In genomic region chr6:47241742-47242482, GRCh38 we compare ENCODE assay signal across 9 cellular contexts.
DNase-seq lines count a peak whose midpoint lies in the region; ATAC-seq and TF ChIP-seq lines count a peak whose summit lies in the region.
"Had no signal": no experiment of that assay in that cellular context is flagged by ENCODE, and none has a peak within 500 bp of the region (broad histone marks: within the 10 kb centered on the region; RNA-seq: fewer than 3 reads in every experiment).

No MANE protein-coding gene starts in this region.

- no peak for DNase-seq in activated CD4-positive, alpha-beta T cell treated with anti-CD3 and anti-CD28 coated beads, Interleukin-2, amount 10 ng/mL, durations not matched to agents 24 days and 14 days
- DNase-seq in activated CD4-positive, alpha-beta T cell treated with anti-CD3 and anti-CD28 coated beads, Interleukin-2, amount 50 U/mL, for 48 hours: no peak
- DNase-seq in RPMI8226 (peak; percentile 14), left ventricle myocardium inferior (no peak), transverse colon (no peak), NCI-H1694 treated with DMSO at 0.1 percent for 48 hours (lab: John Stamatoyannopoulos, UW) (no peak)
- no peak for DNase-seq in activated naive CD4-positive, alpha-beta T cell treated with anti-CD3 and anti-CD28 coated beads for 36 hours

- no peak for TF ChIP-seq POLR2A in transverse colon (IDR thresholded peaks at IDR 0.05)

- H3K4me1 ChIP-seq in left ventricle myocardium inferior (peaks cover 36% of the 10 kb centered on the region), transverse colon (peaks cover 15 to 47% (median 23%) of the 10 kb centered on the region in 4 donors)

- WGBS in transverse colon (ENCODE audit: low coverage in 1 of 2), 2 donors: 60 to 63% methylated on average over 4 of the region's 4 CpGs

- CTCF ChIA-PET in activated naive CD4-positive, alpha-beta T cell treated with anti-CD3 and anti-CD28 coated beads for 36 hours (lab: Charles Lee): interaction anchor here (0.8 kb wide), 1 partner anchor 14 kb away, joined by 5 read pairs; no protein-coding TSS in a partner anchor

- no peak overlapping the region for H3K27ac Mint-ChIP-seq in activated CD4-positive, alpha-beta T cell treated with anti-CD3 and anti-CD28 coated beads, Interleukin-2, amount 10 ng/mL, durations not matched to agents 24 days and 14 days
- no peak overlapping the region for H3K27ac Mint-ChIP-seq in activated naive CD4-positive, alpha-beta T cell treated with anti-CD3 and anti-CD28 coated beads for 36 hours
- H3K27ac Mint-ChIP-seq: T-helper 1 cell treated with Interleukin-12 subunit alpha and Interleukin-12 subunit beta and Interleukin-4 antibody, amounts not matched to agents 30 μg/mL and 1 μg/mL, for 36 hours had no signal

- TF ChIP-seq EP300 in transverse colon (IDR thresholded peaks at IDR 0.05; ENCODE audit: low read depth): no peak

- H3K27ac ChIP-seq in left ventricle myocardium inferior (replicated peaks): peak overlapping the region; percentile 41
- H3K27ac ChIP-seq in transverse colon: peak overlapping the region; percentile 61 to 80 (median 70)

- no peak overlapping the region for H3K4me3 ChIP-seq in left ventricle myocardium inferior
- no peak overlapping the region for H3K4me3 ChIP-seq in transverse colon

- peaks cover 11% of the 10 kb centered on the region for H3K4me1 Mint-ChIP-seq in activated CD4-positive, alpha-beta T cell treated with anti-CD3 and anti-CD28 coated beads, Interleukin-2, amount 10 ng/mL, durations not matched to agents 24 days and 14 days
- peaks cover 33% of the 10 kb centered on the region for H3K4me1 Mint-ChIP-seq in activated naive CD4-positive, alpha-beta T cell treated with anti-CD3 and anti-CD28 coated beads for 36 hours (ENCODE audit: low read depth)

- ATAC-seq in HG02623 (IDR thresholded peaks at IDR 0.05; ENCODE audit: unreplicated experiment): no peak

- in situ Hi-C loops in transverse colon (cut with MboI; ENCODE audit: low pct_ligation_motif_present in 1 of 4, low pct_unique_long_range_greater_than_20kb in 1 of 4, low sequenced_read_pairs in 3 of 4): loop anchor here in 1 of 4 donors (5.0 kb wide), 1 partner anchor 145 kb away; no protein-coding TSS in a partner anchor

- no peaks in the 10 kb centered on the region for H3K9me3 Mint-ChIP-seq in activated CD4-positive, alpha-beta T cell treated with anti-CD3 and anti-CD28 coated beads, Interleukin-2, amount 10 ng/mL, durations not matched to agents 24 days and 14 days
- H3K9me3 Mint-ChIP-seq in activated naive CD4-positive, alpha-beta T cell treated with anti-CD3 and anti-CD28 coated beads for 36 hours: no peaks in the 10 kb centered on the region
- H3K9me3 Mint-ChIP-seq: T-helper 1 cell treated with Interleukin-12 subunit alpha and Interleukin-12 subunit beta and Interleukin-4 antibody, amounts not matched to agents 30 μg/mL and 1 μg/mL, for 36 hours had no signal

- no peaks in the 10 kb centered on the region for H3K36me3 Mint-ChIP-seq in activated CD4-positive, alpha-beta T cell treated with anti-CD3 and anti-CD28 coated beads, Interleukin-2, amount 10 ng/mL, durations not matched to agents 24 days and 14 days (ENCODE audit: low read depth)
- H3K36me3 Mint-ChIP-seq in activated naive CD4-positive, alpha-beta T cell treated with anti-CD3 and anti-CD28 coated beads for 36 hours (ENCODE audit: low read depth): no peaks in the 10 kb centered on the region

- peaks cover 35% of the 10 kb centered on the region for H3K27me3 ChIP-seq in left ventricle myocardium inferior (ENCODE audit: low read depth)
- H3K27me3 ChIP-seq in transverse colon: no peaks in the 10 kb centered on the region

- TF ChIP-seq CTCF in left ventricle myocardium inferior (IDR thresholded peaks at IDR 0.05; ENCODE audit: borderline replicate concordance) (no peak), transverse colon (IDR thresholded peaks at IDR 0.05) (no peak)

- H3K9me3 ChIP-seq in left ventricle myocardium inferior (replicated peaks): no peaks in the 10 kb centered on the region
- H3K9me3 ChIP-seq in transverse colon: no peaks in the 10 kb centered on the region

- peak overlapping the region; percentile 22 for H3K4me3 Mint-ChIP-seq in activated CD4-positive, alpha-beta T cell treated with anti-CD3 and anti-CD28 coated beads, Interleukin-2, amount 10 ng/mL, durations not matched to agents 24 days and 14 days
- H3K4me3 Mint-ChIP-seq in activated naive CD4-positive, alpha-beta T cell treated with anti-CD3 and anti-CD28 coated beads for 36 hours: no peak overlapping the region
- H3K4me3 Mint-ChIP-seq: T-helper 1 cell treated with Interleukin-12 subunit alpha and Interleukin-12 subunit beta and Interleukin-4 antibody, amounts not matched to agents 30 μg/mL and 1 μg/mL, for 36 hours had no signal

- intact Hi-C loops in activated CD4-positive, alpha-beta T cell treated with anti-CD3 and anti-CD28 coated beads, Interleukin-2, amount 10 ng/mL, durations not matched to agents 24 days and 14 days (cut with micrococcal nuclease): no loop called here
- intact Hi-C loops in left ventricle myocardium inferior (cut with micrococcal nuclease) (no loop called here), transverse colon (cut with DNase I; ENCODE audit: low total_unique reads) (loop anchor here (10.0 kb wide), 1 partner anchor 63 kb away; the partner anchor contains the start of gene TNFRSF21)
- intact Hi-C loops in activated naive CD4-positive, alpha-beta T cell treated with anti-CD3 and anti-CD28 coated beads for 36 hours (cut with micrococcal nuclease): loop anchor here (1.0 to 5.0 kb wide), 3 partner anchors 39 to 500 kb away; no protein-coding TSS in a partner anchor

- H3K27me3 Mint-ChIP-seq in activated CD4-positive, alpha-beta T cell treated with anti-CD3 and anti-CD28 coated beads, Interleukin-2, amount 10 ng/mL, durations not matched to agents 24 days and 14 days: no peaks in the 10 kb centered on the region
- H3K27me3 Mint-ChIP-seq in activated naive CD4-positive, alpha-beta T cell treated with anti-CD3 and anti-CD28 coated beads for 36 hours (ENCODE audit: low read depth): no peaks in the 10 kb centered on the region

- H3K36me3 ChIP-seq in left ventricle myocardium inferior: no peaks in the 10 kb centered on the region
- no peaks in the 10 kb centered on the region for H3K36me3 ChIP-seq in transverse colon

Comparison
In these comparisons a context has a peak if more than half of its experiments do, and no peak if none do; other contexts are left out.
1. intact Hi-C loops: an anchor here in transverse colon (10.0 kb wide) and activated naive CD4-positive, alpha-beta T cell treated with anti-CD3 and anti-CD28 coated beads for 36 hours (1.0 to 5.0 kb wide); none called in activated CD4-positive, alpha-beta T cell treated with anti-CD3 and anti-CD28 coated beads, Interleukin-2, amount 10 ng/mL, durations not matched to agents 24 days and 14 days and left ventricle myocardium inferior.